Comparison of ENCODE assay signal across 16 cellular contexts in genomic region chr2:239506961-239507360, GRCh38.
DNase-seq lines count a peak whose midpoint lies in the region; ATAC-seq and TF ChIP-seq lines count a peak whose summit lies in the region.
"Had no signal": no experiment of that assay in that cellular context is flagged by ENCODE, and none has a peak within 500 bp of the region (broad histone marks: within the 10 kb centered on the region; RNA-seq: fewer than 3 reads in every experiment).

No MANE protein-coding gene starts in this region.

- no peaks in the 10 kb centered on the region for H3K36me3 ChIP-seq in heart right ventricle
- no peaks in the 10 kb centered on the region for H3K36me3 ChIP-seq in neutrophil

- peak; percentile 66 for DNase-seq in Right ventricle myocardium inferior (ENCODE audit: missing footprints)
- DNase-seq in heart right ventricle = no peak
- peak; percentile 85 for DNase-seq in chondrocyte (ENCODE audit: low spot score)
- DNase-seq in GM13976 (ENCODE audit: low spot score) = no peak
- no peak for DNase-seq in mesenteric fat pad (ENCODE audit: low spot score)
- no peak for DNase-seq in stimulated activated CD8-positive, alpha-beta memory T cell treated with anti-CD3 and anti-CD28 coated beads, Interleukin-4, amount 100 ng/mL, for 48 hours
- DNase-seq: C1 segment of cervical spinal cord; Caco-2; CD4-positive, alpha-beta memory T cell; DMS153; DND-41; H7; HCEC 1CT had no signal

- no peaks in the 10 kb centered on the region for H3K36me3 Mint-ChIP-seq in chondrocyte (ENCODE audit: low read depth)
- H3K36me3 Mint-ChIP-seq: CD4-positive, alpha-beta memory T cell had no signal

- no peaks in the 10 kb centered on the region for H3K9me3 Mint-ChIP-seq in chondrocyte (ENCODE audit: low read depth)
- H3K9me3 Mint-ChIP-seq: CD4-positive, alpha-beta memory T cell had no signal

- TF ChIP-seq CTCF in heart right ventricle (IDR thresholded peaks at IDR 0.05) (no peak), chondrocyte (IDR thresholded peaks at IDR 0.05) (no peak), neutrophil (IDR thresholded peaks at IDR 0.05) (no peak), GM13976 (IDR thresholded peaks at IDR 0.05; ENCODE audit: borderline replicate concordance, control extremely low read depth, extremely low read depth, insufficient read depth, missing control alignments) (no peak)

- intact Hi-C loops in Right ventricle myocardium inferior (cut with DNase I) (no loop called here), heart right ventricle (cut with DNase I) (no loop called here)

- H3K27me3 ChIP-seq in heart right ventricle (peaks cover 0 to 10% (median 0%) of the 10 kb centered on the region in 7 donors), neutrophil (no peaks in the 10 kb centered on the region)

- H3K27me3 Mint-ChIP-seq in chondrocyte (ENCODE audit: low read depth) = peaks cover 2% of the 10 kb centered on the region
- H3K27me3 Mint-ChIP-seq: B cell had no signal

- no peak overlapping the region for H3K4me3 ChIP-seq in heart right ventricle
- no peak overlapping the region for H3K4me3 ChIP-seq in neutrophil (ENCODE audit: low read depth in 1 of 2, low read length in 1 of 2)

- ATAC-seq in Right ventricle myocardium inferior (no peak), heart right ventricle (no peak)

- in situ Hi-C loops in GM13976 (cut with MboI; ENCODE audit: low sequenced_read_pairs, unreplicated experiment) = no loop called here

- no peak overlapping the region for H3K27ac Mint-ChIP-seq in chondrocyte (ENCODE audit: unreplicated experiment)
- H3K27ac Mint-ChIP-seq: B cell had no signal

- peaks cover 0 to 11% (median 0%) of the 10 kb centered on the region in 9 donors for H3K4me1 ChIP-seq in heart right ventricle
- H3K4me1 ChIP-seq in neutrophil (ENCODE audit: control insufficient read depth in 1 of 2, insufficient read depth in 1 of 2, low read depth in 1 of 2, low read length in 1 of 2) = peaks cover 67 to 72% of the 10 kb centered on the region in 2 experiments
- H3K4me1 ChIP-seq: Caco-2 had no signal

- 77 to 85% methylated on average over 19 of the region's 19 CpGs for WGBS in heart right ventricle, 2 donors

- no peaks in the 10 kb centered on the region for H3K4me1 Mint-ChIP-seq in chondrocyte (ENCODE audit: low read depth)
- H3K4me1 Mint-ChIP-seq: B cell had no signal

- no peak overlapping the region for H3K4me3 Mint-ChIP-seq in chondrocyte (ENCODE audit: unreplicated experiment)
- H3K4me3 Mint-ChIP-seq: B cell; CD4-positive, alpha-beta memory T cell had no signal

- H3K27ac ChIP-seq in heart right ventricle = no peak overlapping the region
- H3K27ac ChIP-seq in neutrophil = peak overlapping the region; percentile 99
- H3K27ac ChIP-seq: 22Rv1 had no signal

- H3K9me3 ChIP-seq in heart right ventricle (no peaks in the 10 kb centered on the region), neutrophil (no peaks in the 10 kb centered on the region)
- H3K9me3 ChIP-seq: Caco-2 had no signal

Comparison
In these comparisons a context has a peak if more than half of its experiments do, and no peak if none do; other contexts are left out.
1. DNase-seq: peak in Right ventricle myocardium inferior (single experiment) and chondrocyte (single experiment); none in heart right ventricle (0 of 2), GM13976 (single experiment), mesenteric fat pad (single experiment) and stimulated activated CD8-positive, alpha-beta memory T cell treated with anti-CD3 and anti-CD28 coated beads, Interleukin-4, amount 100 ng/mL, for 48 hours (single experiment).